In genomic region chr1:90973897-90974798, GRCh38 we compare ENCODE assay signal across 8 cellular contexts. TPM values are rescaled to one million over a fixed set of nuclear protein-coding genes. Genes with fewer than 3 reads are reported as not detected.
DNase-seq lines count a peak whose midpoint lies in the region; ATAC-seq and TF ChIP-seq lines count a peak whose summit lies in the region.

No MANE protein-coding gene starts in this region.

- H3K4me3 Mint-ChIP-seq in activated CD4-positive, alpha-beta T cell treated with anti-CD3 and anti-CD28 coated beads for 36 hours, result no peak overlapping the region

- DNase-seq in activated CD4-positive, alpha-beta T cell treated with anti-CD3 and anti-CD28 coated beads for 36 hours, result no peak
- DNase-seq in activated CD4-positive, alpha-beta T cell treated with anti-CD3 and anti-CD28 coated beads for 1 hour, result no peak
- peak; percentile 78 for DNase-seq in RPMI7951 (ENCODE audit: low read depth)
- peak; percentile 66 for DNase-seq in fibroblast of the aortic adventitia (ENCODE audit: low read depth)
- DNase-seq in retinal pigment epithelial cell (ENCODE audit: low read depth), result peak; percentile 21
- no peak for DNase-seq in HK-2 (ENCODE audit: unreplicated experiment)
- no peak for DNase-seq in ecto neural progenitor cell (ENCODE audit: low spot score)
- DNase-seq in NCI-H69 (lab: John Stamatoyannopoulos, UW), result no peak

- H3K36me3 Mint-ChIP-seq in activated CD4-positive, alpha-beta T cell treated with anti-CD3 and anti-CD28 coated beads for 36 hours (ENCODE audit: low read depth), result peaks cover 42% of the 10 kb centered on the region

- no peaks in the 10 kb centered on the region for H3K27me3 Mint-ChIP-seq in activated CD4-positive, alpha-beta T cell treated with anti-CD3 and anti-CD28 coated beads for 36 hours

- CTCF ChIA-PET in activated CD4-positive, alpha-beta T cell treated with anti-CD3 and anti-CD28 coated beads for 36 hours (lab: Charles Lee), result interaction anchor here (0.6 kb wide), 2 partner anchors 155 to 1135 kb away, joined by 3 to 5 read pairs; no protein-coding TSS in a partner anchor

- H3K4me3 ChIP-seq in fibroblast of the aortic adventitia (ENCODE audit: low read depth, low read length) (no peak overlapping the region), retinal pigment epithelial cell (ENCODE audit: low read length) (no peak overlapping the region)

- peak; percentile 78 for ATAC-seq in activated CD4-positive, alpha-beta T cell treated with anti-CD3 and anti-CD28 coated beads for 36 hours

- no peaks in the 10 kb centered on the region for H3K9me3 Mint-ChIP-seq in activated CD4-positive, alpha-beta T cell treated with anti-CD3 and anti-CD28 coated beads for 36 hours (ENCODE audit: low read depth)

- POLR2A ChIA-PET in activated CD4-positive, alpha-beta T cell treated with anti-CD3 and anti-CD28 coated beads for 36 hours (lab: Charles Lee), result no interaction called here

- H3K4me1 Mint-ChIP-seq in activated CD4-positive, alpha-beta T cell treated with anti-CD3 and anti-CD28 coated beads for 36 hours, result peaks cover 37% of the 10 kb centered on the region

- H3K27ac Mint-ChIP-seq in activated CD4-positive, alpha-beta T cell treated with anti-CD3 and anti-CD28 coated beads for 36 hours, result peak overlapping the region; percentile 12

- TF ChIP-seq CTCF in fibroblast of the aortic adventitia (IDR thresholded peaks at IDR 0.05; ENCODE audit: insufficient read depth, low read length) (no peak), retinal pigment epithelial cell (conservative IDR thresholded peaks at IDR 0.05; ENCODE audit: low read depth, low read length) (no peak)

- intact Hi-C loops in activated CD4-positive, alpha-beta T cell treated with anti-CD3 and anti-CD28 coated beads for 36 hours (cut with DNase I, micrococcal nuclease), result no loop called here

RNA-seq across cellular contexts. Expression of gene ZNF644, which starts 47.7 kb away (rescaled TPM):
- total RNA-seq in activated CD4-positive, alpha-beta T cell treated with anti-CD3 and anti-CD28 coated beads for 36 hours, result 10 to 100 TPM; 36.8 to 46.0 TPM
- 53.1 and 59.8 TPM in 2 replicates for total RNA-seq in RPMI7951 (2014; rRNA removed; shearing (Covaris generic))
- total RNA-seq in fibroblast of the aortic adventitia (ENCODE audit: low replicate concordance), result 58.8 and 58.9 TPM in 2 replicates

Comparison
In these comparisons a context has a peak if more than half of its experiments do, and no peak if none do; other contexts are left out.
1. DNase-seq: peak in RPMI7951 (single experiment), fibroblast of the aortic adventitia (single experiment) and retinal pigment epithelial cell (single experiment); none in activated CD4-positive, alpha-beta T cell treated with anti-CD3 and anti-CD28 coated beads for 36 hours (single experiment), activated CD4-positive, alpha-beta T cell treated with anti-CD3 and anti-CD28 coated beads for 1 hour (single experiment), HK-2 (single experiment), ecto neural progenitor cell (single experiment) and NCI-H69 (single experiment).